Comparison of ENCODE assay signal across 13 cellular contexts in the genomic region with DNA sequence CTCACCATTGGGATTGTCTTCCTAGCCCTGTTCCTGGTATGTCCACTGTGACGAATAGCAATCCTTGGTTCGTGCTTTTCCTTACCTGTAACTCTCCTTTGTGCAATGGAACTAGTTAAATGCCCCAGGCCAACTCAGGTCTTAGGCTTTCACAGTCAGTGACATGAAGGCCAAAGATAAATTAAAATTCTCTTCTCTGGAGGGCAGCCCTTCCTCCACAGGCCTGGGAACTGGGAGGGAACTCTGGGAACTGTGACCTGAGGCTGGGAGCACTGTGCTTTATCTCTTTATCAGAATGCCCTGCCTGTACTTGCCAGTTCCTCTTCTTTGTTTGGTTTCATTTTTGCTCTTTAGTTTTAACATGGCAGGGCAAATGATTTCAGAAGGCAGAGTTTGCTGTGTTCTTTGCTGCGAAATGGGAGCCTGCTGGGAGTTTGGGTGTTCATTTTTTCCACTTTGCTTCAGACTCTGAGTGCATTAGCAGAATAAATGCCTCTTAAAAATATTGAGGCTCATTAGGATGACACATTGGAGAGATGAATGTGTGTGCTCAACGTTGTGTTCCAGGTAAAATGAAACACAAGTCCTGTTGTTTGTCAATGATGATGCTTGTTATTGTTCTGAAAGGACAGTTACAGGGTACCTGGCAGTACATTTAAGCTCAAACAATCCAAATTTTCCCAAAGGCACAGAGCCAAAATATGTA.
DNase-seq lines count a peak whose midpoint lies in the region; ATAC-seq and TF ChIP-seq lines count a peak whose summit lies in the region.
"Had no signal": no experiment of that assay in that cellular context is flagged by ENCODE, and none has a peak within 500 bp of the region (broad histone marks: within the 10 kb centered on the region; RNA-seq: fewer than 3 reads in every experiment).

No MANE protein-coding gene starts in this region.

- no peaks in the 10 kb centered on the region for H3K36me3 ChIP-seq in duodenal mucosa (ENCODE audit: control insufficient read depth in 1 of 2, insufficient read depth in 2 of 2, low read length in 2 of 2)

- DNase-seq in HPDE6-E6E7 (ENCODE audit: extremely low spot score) (peak; percentile 9), ACHN (no peak), anterior cingulate cortex (lab: John Stamatoyannopoulos, UW) (no peak), KG1 (lab: John Stamatoyannopoulos, UW) (no peak)
- DNase-seq: activated T-cell treated with anti-CD3 and anti-CD28 coated beads, Interleukin-2, amount 50 U/mL, for 24 hours; effector memory CD4-positive, alpha-beta T cell; stimulated activated CD4-positive, alpha-beta T cell treated with anti-CD3 and anti-CD28 coated beads, Interleukin-12 subunit alpha, Interleukin-12 subunit beta, amount 100 ng/mL, for 4 hours; substantia nigra had no signal

- peaks cover 5 to 6% of the 10 kb centered on the region in 2 donors for H3K4me1 ChIP-seq in duodenal mucosa (ENCODE audit: control insufficient read depth in 1 of 2, insufficient read depth in 2 of 2, low read length in 2 of 2)

- H3K9ac ChIP-seq in duodenal mucosa (ENCODE audit: low read depth in 1 of 2, low read length in 2 of 2): no peak overlapping the region

- ATAC-seq in GM21367 (IDR thresholded peaks at IDR 0.05; ENCODE audit: unreplicated experiment) (peak; percentile 92), GM21528 (IDR thresholded peaks at IDR 0.05; ENCODE audit: low FRiP score, unreplicated experiment) (no peak)
- ATAC-seq: left lobe of liver had no signal

- no peak for TF ChIP-seq CTCF in C4-2B (conservative IDR thresholded peaks at IDR 0.05)

- H3K4me3 ChIP-seq in duodenal mucosa (ENCODE audit: low read depth in 1 of 2, low read length in 2 of 2): peak overlapping the region; percentile 13 to 33

- in situ Hi-C loops in ACHN (cut with HindIII; ENCODE audit: low pct_ligation_motif_present, low pct_unique_long_range_greater_than_20kb, low sequenced_read_pairs): no loop called here

- peak overlapping the region; percentile 67; the same call in 1 of the 2 replicates for H3K27ac ChIP-seq in C4-2B
- H3K27ac ChIP-seq in duodenal mucosa (ENCODE audit: low read depth, low read length): no peak overlapping the region

- H3K9me3 ChIP-seq in duodenal mucosa (ENCODE audit: control insufficient read depth in 1 of 2, low read length in 2 of 2): peaks cover 4 to 6% of the 10 kb centered on the region in 2 donors

- no peaks in the 10 kb centered on the region for H3K27me3 ChIP-seq in duodenal mucosa (ENCODE audit: control insufficient read depth in 1 of 2, insufficient read depth in 2 of 2, low read length in 2 of 2)
